In the genomic region with DNA sequence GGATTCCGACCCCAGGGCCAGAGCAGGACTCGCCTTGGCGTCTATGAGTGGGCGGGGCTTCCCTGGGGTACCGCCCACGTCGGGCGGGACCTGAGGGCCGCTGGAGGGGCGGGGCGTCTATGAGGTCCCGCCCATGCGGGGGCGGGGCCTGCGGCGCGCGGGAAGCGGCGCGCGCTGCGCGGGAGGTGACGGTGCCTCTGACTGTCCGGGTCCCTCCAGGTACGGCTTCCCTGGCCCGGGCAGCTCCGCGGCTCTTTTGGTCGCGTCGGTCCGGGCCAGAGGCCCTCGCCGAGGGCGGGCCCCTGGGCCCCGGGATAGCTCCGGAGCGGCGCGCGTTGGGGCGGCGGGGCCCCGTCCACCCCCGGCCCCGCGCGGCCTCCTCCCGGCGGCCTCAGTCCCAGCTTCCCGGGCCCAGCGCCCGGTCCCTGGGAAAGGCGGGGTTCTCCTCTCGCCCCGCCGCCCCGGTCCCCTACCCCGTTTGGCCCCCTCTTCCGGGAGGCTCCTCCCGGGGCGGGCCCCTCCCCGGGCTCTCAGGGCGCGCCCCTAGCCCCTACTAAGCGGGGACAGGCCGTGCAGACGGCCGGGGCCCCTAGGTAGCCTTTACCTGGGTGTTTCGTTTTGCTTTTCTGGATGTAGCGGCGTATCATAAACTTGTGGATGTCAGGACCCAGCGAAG, we compare ENCODE assay signal across 8 cellular contexts. TPM values are rescaled to one million over a fixed set of nuclear protein-coding genes. Genes with fewer than 3 reads are reported as not detected.
DNase-seq lines count a peak whose midpoint lies in the region; ATAC-seq, FAIRE-seq and TF ChIP-seq lines count a peak whose summit lies in the region.

A gene (plus strand): TSS at position 160 of the 676 bp plus-strand sequence. CDS start 745 bp downstream, outside the sequence.

- TF ChIP-seq CTCF in fibroblast of lung (conservative IDR thresholded peaks at IDR 0.05 in 1 of 2, IDR thresholded peaks at IDR 0.05 in 1 of 2; ENCODE audit: low read depth in 1 of 2, low read length in 2 of 2) = no peak

- H3K4me1 ChIP-seq in fibroblast of lung (ENCODE audit: control insufficient read depth, extremely low read depth, insufficient read depth, low read length) = peaks cover 2% of the 10 kb centered on the region

- H3K4me1 Mint-ChIP-seq in natural killer cell treated with Interleukin-12 subunit alpha and Interleukin-12 subunit beta and Interleukin-15 and Interleukin-18, amount 100 ng/mL, for 72 hours (ENCODE audit: low read depth in 2 of 2) = peaks cover 8 to 15% of the 10 kb centered on the region in 2 donors
- H3K4me1 Mint-ChIP-seq in stimulated activated naive B cell treated with anti-CD40 and anti-IgM and Interleukin-4, amounts not matched to agents 10 μg/mL and 1 μg/mL and 100 μg/mL, for 72 hours = peaks cover 9 to 15% of the 10 kb centered on the region in 2 donors

- H3K27me3 ChIP-seq in fibroblast of lung (ENCODE audit: control insufficient read depth, insufficient read depth, low read length) = no peaks in the 10 kb centered on the region

- peaks cover 5% of the 10 kb centered on the region for H3K36me3 Mint-ChIP-seq in natural killer cell treated with Interleukin-12 subunit alpha and Interleukin-12 subunit beta and Interleukin-15 and Interleukin-18, amount 100 ng/mL, for 72 hours
- peaks cover 16 to 30% of the 10 kb centered on the region in 2 donors for H3K36me3 Mint-ChIP-seq in stimulated activated naive B cell treated with anti-CD40 and anti-IgM and Interleukin-4, amounts not matched to agents 10 μg/mL and 1 μg/mL and 100 μg/mL, for 72 hours

- peak within 1 kb of the TSS; percentile 84 for H3K4me3 Mint-ChIP-seq in natural killer cell treated with Interleukin-12 subunit alpha and Interleukin-12 subunit beta and Interleukin-15 and Interleukin-18, amount 100 ng/mL, for 72 hours
- peak within 1 kb of the TSS; percentile 76 to 78 for H3K4me3 Mint-ChIP-seq in stimulated activated naive B cell treated with anti-CD40 and anti-IgM and Interleukin-4, amounts not matched to agents 10 μg/mL and 1 μg/mL and 100 μg/mL, for 72 hours

- H3K9me3 Mint-ChIP-seq in natural killer cell treated with Interleukin-12 subunit alpha and Interleukin-12 subunit beta and Interleukin-15 and Interleukin-18, amount 100 ng/mL, for 72 hours = no peaks in the 10 kb centered on the region
- no peaks in the 10 kb centered on the region for H3K9me3 Mint-ChIP-seq in stimulated activated naive B cell treated with anti-CD40 and anti-IgM and Interleukin-4, amounts not matched to agents 10 μg/mL and 1 μg/mL and 100 μg/mL, for 72 hours

- H3K27me3 Mint-ChIP-seq in natural killer cell treated with Interleukin-12 subunit alpha and Interleukin-12 subunit beta and Interleukin-15 and Interleukin-18, amount 100 ng/mL, for 72 hours = no peaks in the 10 kb centered on the region
- H3K27me3 Mint-ChIP-seq in stimulated activated naive B cell treated with anti-CD40 and anti-IgM and Interleukin-4, amounts not matched to agents 10 μg/mL and 1 μg/mL and 100 μg/mL, for 72 hours = no peaks in the 10 kb centered on the region

- no peak for FAIRE-seq in RCC 7860 (lab: Jason Lieb, UNC)

- H2AFZ ChIP-seq in fibroblast of lung (ENCODE audit: low read length) = peak within 1 kb of the TSS; percentile 80

- peak within 1 kb of the TSS; percentile 62 to 73 (median 66) for H3K4me3 ChIP-seq in fibroblast of lung (replicated peaks in 1 of 4; ENCODE audit: control extremely low read depth in 1 of 4, insufficient read depth in 1 of 4, low read depth in 3 of 4, low read length in 4 of 4)

- TF ChIP-seq RAD21 in Ishikawa (IDR thresholded peaks at IDR 0.05; ENCODE audit: low read depth) = no peak

- H4K20me1 ChIP-seq in fibroblast of lung (ENCODE audit: control insufficient read depth, extremely low read depth, insufficient read depth, low read length) = no peaks in the 10 kb centered on the region

- H3K9ac ChIP-seq in fibroblast of lung (ENCODE audit: insufficient read depth, low read length) = peak within 1 kb of the TSS; percentile 74

- DNase-seq in DMS53 (lab: John Stamatoyannopoulos, UW) = peak; percentile 84
- peak; percentile 59 for DNase-seq in RCC 7860 (ENCODE audit: low spot score)
- peak; percentile 74 for DNase-seq in activated T-helper 1 cell treated with Interleukin-2 at 50 U/mL for 16 hours (ENCODE audit: low read depth)
- peak; percentile 48 to 71 for DNase-seq in fibroblast of lung (ENCODE audit: low read depth in 2 of 2)
- DNase-seq in natural killer cell treated with Interleukin-12 subunit alpha and Interleukin-12 subunit beta and Interleukin-15 and Interleukin-18, amount 100 ng/mL, for 72 hours (ENCODE audit: low spot score) = peak; percentile 88
- peak; percentile 72 for DNase-seq in stimulated activated naive B cell treated with anti-CD40 and anti-IgM and Interleukin-4, amounts not matched to agents 10 μg/mL and 1 μg/mL and 100 μg/mL, for 72 hours

- no peak within 1 kb of the TSS for H3K27ac Mint-ChIP-seq in natural killer cell treated with Interleukin-12 subunit alpha and Interleukin-12 subunit beta and Interleukin-15 and Interleukin-18, amount 100 ng/mL, for 72 hours
- H3K27ac Mint-ChIP-seq in stimulated activated naive B cell treated with anti-CD40 and anti-IgM and Interleukin-4, amounts not matched to agents 10 μg/mL and 1 μg/mL and 100 μg/mL, for 72 hours = no peak within 1 kb of the TSS

- peak within 1 kb of the TSS; percentile 47 for H3K27ac ChIP-seq in fibroblast of lung (ENCODE audit: insufficient read depth, low read length)

- H3K79me2 ChIP-seq in fibroblast of lung (ENCODE audit: control insufficient read depth, insufficient read depth, low read length) = no peaks in the 10 kb centered on the region

- no peaks in the 10 kb centered on the region for H3K9me3 ChIP-seq in fibroblast of lung (ENCODE audit: control insufficient read depth, insufficient read depth, low read depth, low read length)

- TF ChIP-seq EP300 in Ishikawa (IDR thresholded peaks at IDR 0.05; ENCODE audit: borderline replicate concordance) = no peak

- H3K4me2 ChIP-seq in fibroblast of lung (ENCODE audit: extremely low read depth, insufficient read depth, low read length) = peak within 1 kb of the TSS; percentile 93

- ATAC-seq in GM21528 (IDR thresholded peaks at IDR 0.05; ENCODE audit: low FRiP score, unreplicated experiment) = peak; percentile 88
- peak; percentile 99 for ATAC-seq in natural killer cell treated with Interleukin-12 subunit alpha and Interleukin-12 subunit beta and Interleukin-15 and Interleukin-18, amount 100 ng/mL, for 72 hours
- peak; percentile 92 to 96 for ATAC-seq in stimulated activated naive B cell treated with anti-CD40 and anti-IgM and Interleukin-4, amounts not matched to agents 10 μg/mL and 1 μg/mL and 100 μg/mL, for 72 hours (replicated peaks)

- H3K36me3 ChIP-seq in fibroblast of lung (ENCODE audit: control insufficient read depth, insufficient read depth, low read length) = no peaks in the 10 kb centered on the region

TF ChIP-seq in Ishikawa, 13 proteins besides CTCF, POLR2A, EP300 and RAD21:
- TF ChIP-seq CREB1 (IDR thresholded peaks at IDR 0.05; ENCODE audit: low read depth) (no peak), EGR1 (IDR thresholded peaks at IDR 0.05) (peak; percentile 71)
- TF ChIP-seq, protein P1, sequence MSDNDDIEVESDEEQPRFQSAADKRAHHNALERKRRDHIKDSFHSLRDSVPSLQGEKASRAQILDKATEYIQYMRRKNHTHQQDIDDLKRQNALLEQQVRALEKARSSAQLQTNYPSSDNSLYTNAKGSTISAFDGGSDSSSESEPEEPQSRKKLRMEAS (IDR thresholded peaks at IDR 0.05) = 0 out of 2 replicates have a peak, but pooled peaks have one; percentile 33

RNA-seq across cellular contexts. Expression of the gene that starts here (rescaled TPM):
- 0.99 and 1.0 TPM in 2 replicates for total RNA-seq in fibroblast of lung
- polyA plus RNA-seq in fibroblast of lung = 5.2 and 12.4 TPM in 2 replicates
- 4.3 and 8.7 TPM in 2 replicates for polyA plus RNA-seq in fibroblast of lung (2012)
- 1.6 and 5.4 TPM in 2 replicates for polyA minus RNA-seq in fibroblast of lung (ENCODE audit: low replicate concordance)
- 10 to 100 TPM; 20.2 to 38.0 TPM for total RNA-seq in natural killer cell treated with Interleukin-12 subunit alpha and Interleukin-12 subunit beta and Interleukin-15 and Interleukin-18, amount 100 ng/mL, for 72 hours

Comparison
In these comparisons a context has a peak if more than half of its experiments do, and no peak if none do; other contexts are left out.
1. Peak in every context shown above with its lines: DNase-seq, ATAC-seq, H3K4me3 ChIP-seq and H3K27ac ChIP-seq.
2. RNA of the gene that starts here (total RNA-seq): 20.2 to 38.0 TPM in natural killer cell treated with Interleukin-12 subunit alpha and Interleukin-12 subunit beta and Interleukin-15 and Interleukin-18, amount 100 ng/mL, for 72 hours; 0.99 to 1.0 TPM in fibroblast of lung; every median in the first group is over 10 times any median in the second.